In the genomic region with DNA sequence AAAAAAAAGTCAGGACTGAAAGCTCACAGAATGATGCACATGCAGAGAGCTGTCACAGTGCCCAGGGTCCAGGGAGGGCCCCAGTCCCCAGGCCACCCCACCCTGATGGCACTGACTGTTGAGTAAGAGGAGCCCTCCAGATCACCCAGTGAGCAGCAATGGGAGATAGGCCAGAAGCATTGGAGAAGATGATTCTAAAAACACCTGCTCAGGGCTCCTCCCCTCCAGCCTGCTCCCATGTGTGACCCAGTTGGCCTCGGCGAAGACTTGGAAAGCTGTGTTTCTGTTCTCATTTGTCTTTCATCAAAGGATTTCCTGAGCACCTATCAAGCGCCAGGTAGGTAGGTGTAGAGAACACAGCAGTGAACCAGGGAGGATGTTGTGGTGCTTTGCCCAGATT, we compare ENCODE assay signal across 10 cellular contexts. TPM values are rescaled to one million over a fixed set of nuclear protein-coding genes. Genes with fewer than 3 reads are reported as not detected.
"Had no signal": no experiment of that assay in that cellular context is flagged by ENCODE, and none has a peak within 500 bp of the region (broad histone marks: within the 10 kb centered on the region; RNA-seq: fewer than 3 reads in every experiment).

No MANE protein-coding gene starts in this region.

- H2AFZ ChIP-seq: GM23248 had no signal

- FAIRE-seq: H54, HepG2 had no signal

- DNase-seq: GM23248, GOT3, H9, HCEC 1CT, KBM-7 had no signal

- H3K4me3 ChIP-seq: GM23248 had no signal

- H3K27ac ChIP-seq: GM23248, HL-60 had no signal

- ATAC-seq: HepG2 had no signal

- H3K9ac ChIP-seq: GM23248 had no signal

RNA-seq across cellular contexts. Expression of a gene that starts 58.4 kb away (rescaled TPM):
- total RNA-seq: HT1080 had no signal
- polyA plus RNA-seq: IgD-negative memory B cell had no signal
